ENCODE assay signal across 18 cellular contexts in genomic region chr1:36172017-36172747, GRCh38. TPM values are rescaled to one million over a fixed set of nuclear protein-coding genes. Genes with fewer than 3 reads are reported as not detected.
DNase-seq lines count a peak whose midpoint lies in the region; ATAC-seq and TF ChIP-seq lines count a peak whose summit lies in the region.
"Had no signal": no experiment of that assay in that cellular context is flagged by ENCODE, and none has a peak within 500 bp of the region (broad histone marks: within the 10 kb centered on the region; RNA-seq: fewer than 3 reads in every experiment).

No MANE protein-coding gene starts in this region.

- H3K9me3 ChIP-seq in breast epithelium (no peaks in the 10 kb centered on the region), subcutaneous abdominal adipose tissue (ENCODE audit: control insufficient read depth in 5 of 5, low read length in 5 of 5) (no peaks in the 10 kb centered on the region)
- H3K9me3 ChIP-seq: Peyer's patch, upper lobe of left lung had no signal

- H3K4me1 ChIP-seq in breast epithelium (no peaks in the 10 kb centered on the region), foreskin keratinocyte (peaks cover 43% of the 10 kb centered on the region), subcutaneous abdominal adipose tissue (ENCODE audit: control insufficient read depth in 5 of 5, insufficient read depth in 5 of 5, low read length in 5 of 5) (peaks cover 0 to 50% (median 32%) of the 10 kb centered on the region in 5 donors)

- H3K4me1 Mint-ChIP-seq in MCF 10A (ENCODE audit: insufficient read depth, unreplicated experiment): peaks cover 28% of the 10 kb centered on the region
- peaks cover 6% of the 10 kb centered on the region for H3K4me1 Mint-ChIP-seq in activated T-helper 17 cell treated with anti-CD3 and anti-CD28 coated beads, Interleukin-2, amount 50 U/mL, for 72 hours

- H3K4me3 ChIP-seq in breast epithelium: no peak overlapping the region
- H3K4me3 ChIP-seq in subcutaneous abdominal adipose tissue (ENCODE audit: low read depth in 1 of 5, low read length in 5 of 5): no peak overlapping the region
- H3K4me3 ChIP-seq: GM12878, Peyer's patch, upper lobe of left lung had no signal

- no peak for ATAC-seq in activated T-helper 17 cell treated with anti-CD3 and anti-CD28 coated beads, Interleukin-2, amount 50 U/mL, for 72 hours (replicated peaks)
- no peak for ATAC-seq in foreskin keratinocyte
- ATAC-seq: GM12878, WTC11 had no signal

- no peak overlapping the region for H3K4me3 Mint-ChIP-seq in MCF 10A (ENCODE audit: unreplicated experiment)
- H3K4me3 Mint-ChIP-seq in activated T-helper 17 cell treated with anti-CD3 and anti-CD28 coated beads, Interleukin-2, amount 50 U/mL, for 72 hours: no peak overlapping the region
- H3K4me3 Mint-ChIP-seq: nephron, WTC11 had no signal

- H3K27me3 ChIP-seq in breast epithelium: no peaks in the 10 kb centered on the region
- no peaks in the 10 kb centered on the region for H3K27me3 ChIP-seq in foreskin keratinocyte
- H3K27me3 ChIP-seq in subcutaneous abdominal adipose tissue (ENCODE audit: control insufficient read depth in 5 of 5, insufficient read depth in 4 of 5, low read length in 5 of 5): no peaks in the 10 kb centered on the region
- H3K27me3 ChIP-seq: Peyer's patch, upper lobe of left lung had no signal

- TF ChIP-seq POLR2A in breast epithelium (IDR thresholded peaks at IDR 0.05): no peak

- DNase-seq in MCF 10A (ENCODE audit: unreplicated experiment) (no peak), breast epithelium (ENCODE audit: low spot score in 2 of 2) (no peak), foreskin keratinocyte (no peak), ACHN (no peak), GM20000 (ENCODE audit: low spot score) (no peak), GM13976 (ENCODE audit: low spot score) (no peak)
- DNase-seq: activated naive CD4-positive, alpha-beta T cell treated with Interleukin-2 at 50 U/mL for 16 hours; central memory CD4-positive, alpha-beta T cell; effector memory CD4-positive, alpha-beta T cell; NCI-H2081 treated with DMSO at 0.1 percent for 48 hours; NCI-H526 treated with DMSO at 0.1 percent for 48 hours; Peyer's patch had no signal

- H3K27ac Mint-ChIP-seq in MCF 10A (ENCODE audit: low read depth, unreplicated experiment): peak overlapping the region; percentile 94
- peak overlapping the region; percentile 60 for H3K27ac Mint-ChIP-seq in activated T-helper 17 cell treated with anti-CD3 and anti-CD28 coated beads, Interleukin-2, amount 50 U/mL, for 72 hours
- H3K27ac Mint-ChIP-seq: nephron, WTC11 had no signal

- H3K9me3 Mint-ChIP-seq in MCF 10A (ENCODE audit: unreplicated experiment): no peaks in the 10 kb centered on the region
- no peaks in the 10 kb centered on the region for H3K9me3 Mint-ChIP-seq in activated T-helper 17 cell treated with anti-CD3 and anti-CD28 coated beads, Interleukin-2, amount 50 U/mL, for 72 hours
- H3K9me3 Mint-ChIP-seq: nephron, WTC11 had no signal

- no peaks in the 10 kb centered on the region for H3K27me3 Mint-ChIP-seq in MCF 10A (ENCODE audit: insufficient read depth, unreplicated experiment)
- no peaks in the 10 kb centered on the region for H3K27me3 Mint-ChIP-seq in activated T-helper 17 cell treated with anti-CD3 and anti-CD28 coated beads, Interleukin-2, amount 50 U/mL, for 72 hours

- CTCF ChIA-PET in MCF 10A (lab: Yijun Ruan, JAX): interaction anchor here (1.1 to 1.8 kb wide), 3 partner anchors 11 to 20 kb away, joined by 3 to 14 read pairs (median 3); no protein-coding TSS in a partner anchor

- H3K36me3 Mint-ChIP-seq in MCF 10A (ENCODE audit: insufficient read depth, unreplicated experiment): peaks cover 54% of the 10 kb centered on the region
- peaks cover 79% of the 10 kb centered on the region for H3K36me3 Mint-ChIP-seq in activated T-helper 17 cell treated with anti-CD3 and anti-CD28 coated beads, Interleukin-2, amount 50 U/mL, for 72 hours (ENCODE audit: low read depth)

- no TSS peak for BruUV-seq in MCF 10A (replicated peaks; lab: Mats Ljungman, UMichigan)

- H3K36me3 ChIP-seq in breast epithelium (peaks cover 12% of the 10 kb centered on the region), subcutaneous abdominal adipose tissue (ENCODE audit: control insufficient read depth in 5 of 5, insufficient read depth in 5 of 5, low read length in 5 of 5) (peaks cover 9 to 88% (median 77%) of the 10 kb centered on the region in 5 donors)

- intact Hi-C loops in MCF 10A (cut with micrococcal nuclease): no loop called here
- intact Hi-C loops in breast epithelium (cut with DNase I; ENCODE audit: low total_unique reads): no loop called here

- H3K27ac ChIP-seq in breast epithelium (no peak overlapping the region), foreskin keratinocyte (peak overlapping the region; percentile 91), subcutaneous abdominal adipose tissue (ENCODE audit: low read depth, low read length) (peak overlapping the region; percentile 39)
- H3K27ac ChIP-seq: Peyer's patch, upper lobe of left lung had no signal

- POLR2A ChIA-PET in MCF 10A (lab: Yijun Ruan, JAX): interaction anchor here (0.9 to 2.7 kb wide), 2 partner anchors 11 to 16 kb away, joined by 4 to 13 read pairs; partner anchors contain the start of gene MAP7D1

- TF ChIP-seq CTCF in MCF 10A (IDR thresholded peaks at IDR 0.05; ENCODE audit: unreplicated experiment) (no peak), breast epithelium (IDR thresholded peaks at IDR 0.05) (no peak), foreskin keratinocyte (conservative IDR thresholded peaks at IDR 0.05) (no peak), GM20000 (IDR thresholded peaks at IDR 0.05; ENCODE audit: extremely low read depth, missing control alignments) (no peak), GM13976 (IDR thresholded peaks at IDR 0.05; ENCODE audit: borderline replicate concordance, control extremely low read depth, extremely low read depth, insufficient read depth, missing control alignments) (no peak)

- H3K9ac ChIP-seq in subcutaneous abdominal adipose tissue (ENCODE audit: low read length in 5 of 5): peak overlapping the region in 1 of 5 donors; percentile 19

- in situ Hi-C loops in ACHN (cut with HindIII; ENCODE audit: low pct_ligation_motif_present, low pct_unique_long_range_greater_than_20kb, low sequenced_read_pairs) (no loop called here), GM13976 (cut with MboI; ENCODE audit: low sequenced_read_pairs, unreplicated experiment) (no loop called here)

RNA-seq across cellular contexts. Expression of gene MAP7D1, which starts 16.2 kb away (rescaled TPM):
- total RNA-seq in MCF 10A (2022): 131 and 170 TPM in 2 replicates
- total RNA-seq in breast epithelium: 10 to 100 TPM; 67.4 to 78.0 (median 68.6) TPM
- total RNA-seq in activated T-helper 17 cell treated with anti-CD3 and anti-CD28 coated beads, Interleukin-2, amount 50 U/mL, for 72 hours: 100 to 1,000 TPM in 1 of 2 donors, 10 to 100 TPM in 1; 97.9 to 164 TPM
- 207 and 209 TPM in 2 replicates for total RNA-seq in foreskin keratinocyte
- polyA plus RNA-seq in foreskin keratinocyte: 259 and 272 TPM in 2 replicates

RNA-seq across cellular contexts. Expression of gene TRAPPC3, which starts 22.9 kb away (rescaled TPM):
- total RNA-seq in MCF 10A (2022): 72.8 and 75.5 TPM in 2 replicates
- total RNA-seq in breast epithelium: 100 to 1,000 TPM; 107 to 118 (median 116) TPM
- total RNA-seq in activated T-helper 17 cell treated with anti-CD3 and anti-CD28 coated beads, Interleukin-2, amount 50 U/mL, for 72 hours: 10 to 100 TPM; 47.8 to 72.6 TPM
- 115 and 121 TPM in 2 replicates for total RNA-seq in foreskin keratinocyte
- polyA plus RNA-seq in foreskin keratinocyte: 142 and 153 TPM in 2 replicates

RNA-seq across cellular contexts. Expression of gene COL8A2, which starts 47.2 kb away (rescaled TPM):
- not detected in 2 replicates for total RNA-seq in MCF 10A (2022)
- 10 to 100 TPM in 2 of 3 donors, 1 to 10 TPM in 1; 3.4 to 20.6 (median 11.1) TPM for total RNA-seq in breast epithelium
- total RNA-seq in activated T-helper 17 cell treated with anti-CD3 and anti-CD28 coated beads, Interleukin-2, amount 50 U/mL, for 72 hours: under 1 TPM in 1 of 2 donors, not detected in 1; 0.08 TPM
- 0.68 and 0.78 TPM in 2 replicates for total RNA-seq in foreskin keratinocyte
- 0.27 and 0.41 TPM in 2 replicates for polyA plus RNA-seq in foreskin keratinocyte
- total RNA-seq: GM12878 had no signal

RNA-seq across cellular contexts. Expression of gene THRAP3, which starts 52.1 kb away (rescaled TPM):
- 92.2 and 116 TPM in 2 replicates for total RNA-seq in MCF 10A (2022)
- total RNA-seq in breast epithelium: 100 to 1,000 TPM in 2 of 3 donors, 10 to 100 TPM in 1; 81.6 to 128 (median 122) TPM
- 100 to 1,000 TPM; 115 to 152 TPM for total RNA-seq in activated T-helper 17 cell treated with anti-CD3 and anti-CD28 coated beads, Interleukin-2, amount 50 U/mL, for 72 hours
- total RNA-seq in foreskin keratinocyte: 108 and 119 TPM in 2 replicates
- polyA plus RNA-seq in foreskin keratinocyte: 27.9 and 32.6 TPM in 2 replicates

Comparison
In these comparisons a context has a peak if more than half of its experiments do, and no peak if none do; other contexts are left out.
1. H3K27ac ChIP-seq: peak in foreskin keratinocyte (single experiment) and subcutaneous abdominal adipose tissue (single experiment); none in breast epithelium (0 of 2).